Comparison of ENCODE assay signal across 10 cellular contexts in genomic region chr16:67431805-67432476, GRCh38. TPM values are rescaled to one million over a fixed set of nuclear protein-coding genes. Genes with fewer than 3 reads are reported as not detected.
DNase-seq lines count a peak whose midpoint lies in the region; ATAC-seq and TF ChIP-seq lines count a peak whose summit lies in the region.
"Had no signal": no experiment of that assay in that cellular context is flagged by ENCODE, and none has a peak within 500 bp of the region (broad histone marks: within the 10 kb centered on the region; RNA-seq: fewer than 3 reads in every experiment).

No MANE protein-coding gene starts in this region.

- CTCF ChIA-PET in CD4-positive, alpha-beta T cell (lab: Charles Lee), result no interaction called here

- H3K4me1 ChIP-seq in KMS-11 (ENCODE audit: low read depth, poor library complexity, severe bottlenecking) (no peaks in the 10 kb centered on the region), neuron (ENCODE audit: insufficient read depth, low read length) (peaks cover 13% of the 10 kb centered on the region), Karpas-422 (ENCODE audit: low read length) (peaks cover 6% of the 10 kb centered on the region), aorta (ENCODE audit: control insufficient read depth in 1 of 2, insufficient read depth in 2 of 2, low read length in 2 of 2) (no peaks in the 10 kb centered on the region)

- peak overlapping the region; percentile 49; the same call in 1 of the 2 replicates for H2AFZ ChIP-seq in KMS-11 (ENCODE audit: low read depth)
- H2AFZ ChIP-seq in neuron (ENCODE audit: low read depth, low read length), result no peak overlapping the region
- H2AFZ ChIP-seq in Karpas-422 (ENCODE audit: low read length), result no peak overlapping the region

- H3K27me3 Mint-ChIP-seq in CD4-positive, alpha-beta T cell, result peaks cover 42% of the 10 kb centered on the region

- H3K4me2 ChIP-seq in KMS-11 (peak overlapping the region; percentile 46), Karpas-422 (ENCODE audit: low read depth, low read length, poor library complexity, severe bottlenecking) (no peak overlapping the region)

- H3K79me2 ChIP-seq in KMS-11 (ENCODE audit: insufficient read depth, low read depth) (no peaks in the 10 kb centered on the region), Karpas-422 (ENCODE audit: low read length) (no peaks in the 10 kb centered on the region)

- H3K4me3 ChIP-seq in KMS-11 (IDR thresholded peaks at IDR 0.05; ENCODE audit: insufficient read depth, low read depth, low read length) (no peak overlapping the region), coronary artery (peak overlapping the region; percentile 74), neuron (ENCODE audit: low read length) (peak overlapping the region; percentile 41), Karpas-422 (ENCODE audit: low read length) (no peak overlapping the region), aorta (ENCODE audit: low read length in 2 of 2) (no peak overlapping the region)

- H3K27me3 ChIP-seq in CD4-positive, alpha-beta T cell (ENCODE audit: control insufficient read depth, insufficient read depth, low read length), result peaks cover 28% of the 10 kb centered on the region
- peaks cover 22% of the 10 kb centered on the region for H3K27me3 ChIP-seq in KMS-11 (ENCODE audit: insufficient read depth, low read depth)
- peaks cover 24% of the 10 kb centered on the region for H3K27me3 ChIP-seq in neuron (ENCODE audit: insufficient read depth, low read length)
- H3K27me3 ChIP-seq in Karpas-422 (ENCODE audit: low read length), result no peaks in the 10 kb centered on the region
- H3K27me3 ChIP-seq in aorta (ENCODE audit: control insufficient read depth in 1 of 2, insufficient read depth in 2 of 2, low read length in 1 of 2), result no peaks in the 10 kb centered on the region

- no peak overlapping the region for H3K27ac ChIP-seq in CD4-positive, alpha-beta T cell (ENCODE audit: low read depth, low read length)
- no peak overlapping the region for H3K27ac ChIP-seq in KMS-11
- peak overlapping the region in 1 of 2 donors; percentile 71 for H3K27ac ChIP-seq in coronary artery
- no peak overlapping the region for H3K27ac ChIP-seq in Karpas-422 (ENCODE audit: low read length)
- no peak overlapping the region for H3K27ac ChIP-seq in aorta (ENCODE audit: low read depth in 1 of 2, low read length in 2 of 2)

- no peaks in the 10 kb centered on the region for H3K9me3 ChIP-seq in CD4-positive, alpha-beta T cell (ENCODE audit: control insufficient read depth, low read length)
- H3K9me3 ChIP-seq in neuron (ENCODE audit: low read length) (no peaks in the 10 kb centered on the region), Karpas-422 (ENCODE audit: low read length) (no peaks in the 10 kb centered on the region), aorta (ENCODE audit: control insufficient read depth, low read length) (no peaks in the 10 kb centered on the region)

- WGBS in aorta, 2 donors, result 62 to 63% methylated on average over 10 to 12 of the region's 12 CpGs

- POLR2A ChIA-PET in CD4-positive, alpha-beta T cell (lab: Charles Lee), result no interaction called here

- intact Hi-C loops in CD4-positive, alpha-beta T cell (cut with DNase I, micrococcal nuclease), result loop anchor here in 1 of 2 experiments (5.0 kb wide), 1 partner anchor 80 kb away; no protein-coding TSS in a partner anchor
- intact Hi-C loops in aorta (cut with DNase I), result no loop called here

- H3K9me3 Mint-ChIP-seq in CD4-positive, alpha-beta T cell, result no peaks in the 10 kb centered on the region

- no peaks in the 10 kb centered on the region for H3K9me2 ChIP-seq in Karpas-422 (replicated peaks; ENCODE audit: insufficient read depth, low read length)

- peaks cover 9% of the 10 kb centered on the region for H3K4me1 Mint-ChIP-seq in CD4-positive, alpha-beta T cell (ENCODE audit: low read depth)

- no peak for ATAC-seq in CD4-positive, alpha-beta T cell (ENCODE audit: poor library complexity)
- ATAC-seq in aorta (ENCODE audit: low FRiP score), result no peak

- H3K9ac ChIP-seq in KMS-11, result no peak overlapping the region
- H3K9ac ChIP-seq in Karpas-422 (ENCODE audit: low read length), result no peak overlapping the region

- TF ChIP-seq CTCF in CD4-positive, alpha-beta T cell (IDR thresholded peaks at IDR 0.05), result no peak
- no peak for TF ChIP-seq CTCF in KMS-11 (conservative IDR thresholded peaks at IDR 0.05; ENCODE audit: low read depth, low read length)
- no peak for TF ChIP-seq CTCF in coronary artery (IDR thresholded peaks at IDR 0.05)

- no peak for DNase-seq in CD4-positive, alpha-beta T cell
- DNase-seq in coronary artery (ENCODE audit: low spot score) (no peak), AG08395 (ENCODE audit: low spot score) (no peak), NCI-H2107 treated with DMSO at 0.1 percent for 48 hours (lab: John Stamatoyannopoulos, UW; ENCODE audit: unreplicated experiment) (no peak), Karpas-422 (no peak), aorta (no peak)
- DNase-seq: effector CD4-positive, alpha-beta T cell had no signal

- H4K20me1 ChIP-seq in KMS-11 (ENCODE audit: insufficient read depth), result no peaks in the 10 kb centered on the region
- H4K20me1 ChIP-seq in Karpas-422 (ENCODE audit: insufficient read depth, low read depth, low read length), result 0 out of 2 replicates have a peak, but pooled peaks cover 4% of the 10 kb centered on the region

- H3K27ac Mint-ChIP-seq in CD4-positive, alpha-beta T cell, result no peak overlapping the region

- H3K36me3 ChIP-seq in KMS-11 (ENCODE audit: insufficient read depth), result no peaks in the 10 kb centered on the region
- H3K36me3 ChIP-seq in neuron (ENCODE audit: insufficient read depth, low read length), result peaks cover under 1% of the 10 kb centered on the region
- no peaks in the 10 kb centered on the region for H3K36me3 ChIP-seq in Karpas-422 (ENCODE audit: insufficient read depth, low read length)
- H3K36me3 ChIP-seq in aorta (ENCODE audit: control insufficient read depth in 1 of 2, insufficient read depth in 2 of 2, low read length in 1 of 2), result no peaks in the 10 kb centered on the region

- H3K4me3 Mint-ChIP-seq in CD4-positive, alpha-beta T cell, result peak overlapping the region; percentile 76

- peaks cover 4% of the 10 kb centered on the region for H3K36me3 Mint-ChIP-seq in CD4-positive, alpha-beta T cell (ENCODE audit: low read depth)

RNA-seq across cellular contexts. Expression of gene HSD11B2, which starts 1.0 kb away (rescaled TPM):
- total RNA-seq in CD4-positive, alpha-beta T cell, result not detected
- total RNA-seq in Karpas-422 (2014; rRNA removed; shearing (Covaris generic); ENCODE audit: low replicate concordance), result not detected in 2 replicates
- total RNA-seq in aorta, result 1 to 10 TPM in 1 of 2 donors, not detected in 1; 1.1 TPM
- polyA plus RNA-seq in aorta, result 10 to 100 TPM in 1 of 2 donors, not detected in 1; 13.3 TPM

RNA-seq across cellular contexts. Expression of gene ZDHHC1, which starts 15.7 kb away (rescaled TPM):
- total RNA-seq in CD4-positive, alpha-beta T cell, result under 1 TPM in 1 of 2 experiments, not detected in 1; 0.22 TPM
- 0.11 TPM in 1 of 2 replicates, not detected in the other for total RNA-seq in Karpas-422 (2014; rRNA removed; shearing (Covaris generic); ENCODE audit: low replicate concordance)
- 10 to 100 TPM in 1 of 2 donors, 1 to 10 TPM in 1; 8.4 to 14.8 TPM for total RNA-seq in aorta
- polyA plus RNA-seq in aorta, result 10 to 100 TPM in 1 of 2 donors, 1 to 10 TPM in 1; 5.3 to 11.3 TPM

RNA-seq across cellular contexts. Expression of gene TPPP3, which starts 38.6 kb away (rescaled TPM):
- not detected for total RNA-seq in CD4-positive, alpha-beta T cell
- not detected in 2 replicates for total RNA-seq in Karpas-422 (2014; rRNA removed; shearing (Covaris generic); ENCODE audit: low replicate concordance)
- 10 to 100 TPM in 1 of 2 donors, 1 to 10 TPM in 1; 7.2 to 13.5 TPM for total RNA-seq in aorta
- 10 to 100 TPM; 34.3 to 51.9 TPM for polyA plus RNA-seq in aorta

RNA-seq across cellular contexts. Expression of gene ATP6V0D1, which starts 49.0 kb away (rescaled TPM):
- total RNA-seq in CD4-positive, alpha-beta T cell, result 10 to 100 TPM; 39.4 to 41.7 TPM
- total RNA-seq in Karpas-422 (2014; rRNA removed; shearing (Covaris generic); ENCODE audit: low replicate concordance), result 63.8 and 83.4 TPM in 2 replicates
- 10 to 100 TPM; 58.7 to 62.0 TPM for total RNA-seq in aorta
- 10 to 100 TPM; 52.0 to 88.0 TPM for polyA plus RNA-seq in aorta

RNA-seq across cellular contexts. Expression of gene AGRP, which starts 51.4 kb away (rescaled TPM):
- total RNA-seq in CD4-positive, alpha-beta T cell, result not detected
- total RNA-seq in Karpas-422 (2014; rRNA removed; shearing (Covaris generic); ENCODE audit: low replicate concordance), result not detected in 2 replicates
- total RNA-seq in aorta, result not detected
- polyA plus RNA-seq in aorta, result 1 to 10 TPM in 1 of 2 donors, not detected in 1; 1.5 TPM
- total RNA-seq: NCI-H460 had no signal

Comparison
In these comparisons a context has a peak if more than half of its experiments do, and no peak if none do; other contexts are left out.
1. H3K4me3 ChIP-seq: peak in coronary artery (single experiment) and neuron (single experiment); none in KMS-11 (single experiment), Karpas-422 (single experiment) and aorta (0 of 2).